Comparison of ENCODE assay signal across 30 cellular contexts in the genomic region with DNA sequence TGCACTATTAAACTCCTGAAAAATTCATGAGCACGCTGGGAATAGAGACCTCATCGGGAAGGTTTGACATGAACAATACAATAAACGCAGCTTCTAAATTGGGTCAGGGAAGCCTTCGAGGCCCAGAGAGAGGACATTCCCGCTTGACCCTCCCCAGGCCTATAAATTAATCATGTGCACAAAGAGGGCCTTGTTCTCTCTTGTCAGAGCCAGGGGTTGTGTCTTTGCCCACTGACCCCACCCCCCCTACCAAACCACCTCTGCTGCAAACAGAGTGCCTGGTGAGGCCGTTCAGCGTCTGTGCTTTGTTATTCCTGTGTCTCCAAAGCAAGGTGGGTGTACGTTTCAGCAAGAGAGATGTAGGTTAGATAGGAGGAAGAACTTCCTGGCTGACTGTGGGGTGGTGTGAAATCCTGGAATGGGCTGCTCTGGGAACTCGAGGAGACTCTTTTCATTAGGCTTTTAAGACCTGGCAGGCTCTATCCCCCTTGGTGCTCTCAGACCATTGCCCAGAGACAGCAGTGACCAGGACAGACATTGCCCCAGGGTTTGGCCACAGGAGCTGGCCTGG. TPM values are rescaled to one million over a fixed set of nuclear protein-coding genes. Genes with fewer than 3 reads are reported as not detected.
DNase-seq lines count a peak whose midpoint lies in the region; ATAC-seq, FAIRE-seq and TF ChIP-seq lines count a peak whose summit lies in the region.
"Had no signal": no experiment of that assay in that cellular context is flagged by ENCODE, and none has a peak within 500 bp of the region (broad histone marks: within the 10 kb centered on the region; RNA-seq: fewer than 3 reads in every experiment).

No MANE protein-coding gene starts in this region.

- H3K4me3 ChIP-seq in SK-N-SH (ENCODE audit: low read depth in 2 of 2, low read length in 1 of 2) = no peak overlapping the region
- H3K4me3 ChIP-seq in bronchial epithelial cell (ENCODE audit: low read depth, low read length) = no peak overlapping the region
- H3K4me3 ChIP-seq in muscle layer of colon (ENCODE audit: low read depth in 1 of 2, low read length in 2 of 2) = no peak overlapping the region
- H3K4me3 ChIP-seq: gastrocnemius medialis, transverse colon had no signal

- no peaks in the 10 kb centered on the region for H4K20me1 ChIP-seq in SK-N-SH (ENCODE audit: insufficient read depth)

- H3K9me2 ChIP-seq in SK-N-SH = no peaks in the 10 kb centered on the region

- H3K4me2 ChIP-seq in SK-N-SH = no peak overlapping the region

- no peak for TF ChIP-seq EP300 in SK-N-SH (IDR thresholded peaks at IDR 0.05; ENCODE audit: borderline replicate concordance in 1 of 2, low read depth in 1 of 2, low read length in 1 of 2)

- H3K27me3 ChIP-seq in SK-N-SH (ENCODE audit: insufficient read depth) = no peaks in the 10 kb centered on the region
- H3K27me3 ChIP-seq in bronchial epithelial cell (ENCODE audit: control insufficient read depth, insufficient read depth, low read length) = no peaks in the 10 kb centered on the region
- no peaks in the 10 kb centered on the region for H3K27me3 ChIP-seq in muscle layer of colon (ENCODE audit: control insufficient read depth in 1 of 2, insufficient read depth in 2 of 2, low read length in 2 of 2)
- H3K27me3 ChIP-seq: gastrocnemius medialis, transverse colon had no signal

- no peak overlapping the region for H2AFZ ChIP-seq in SK-N-SH (ENCODE audit: low read depth)

- DNase-seq in SK-N-SH (peak; percentile 47), bronchial epithelial cell (ENCODE audit: low read depth) (no peak), SKM-1 (lab: John Stamatoyannopoulos, UW; ENCODE audit: unreplicated experiment) (no peak), NCI-H446 (lab: John Stamatoyannopoulos, UW) (no peak)
- no peak for DNase-seq in stimulated activated effector memory CD8-positive, alpha-beta T cell treated with anti-CD3 and anti-CD28 coated beads, Interleukin-12 subunit alpha, Interleukin-12 subunit beta, amount 100 ng/mL, for 72 hours (ENCODE audit: low spot score in 2 of 2)
- DNase-seq: activated B cell treated with CpG ODN at 0.5 μM for 24 hours; activated gamma-delta T cell treated with Interleukin-2 at 50 U/mL for 16 hours; activated naive CD8-positive, alpha-beta T cell treated with anti-CD3 and anti-CD28 coated beads, Interleukin-2, amount 50 U/mL, for 24 hours; activated T-cell treated with anti-CD3 and anti-CD28 coated beads, Interleukin-2, amount 50 U/mL, for 48 hours; cerebellar nuclear complex; dermis blood vessel endothelial cell; DMS79; gastrocnemius medialis; left cardiac atrium; NCI-H146; NCI-H2107; NCI-H446 treated with DMSO at 0.1 percent for 48 hours; NCI-H774; nucleus accumbens; transverse colon had no signal

- CTCF ChIA-PET in SK-N-SH (lab: Yijun Ruan, JAX) = interaction anchor here (1.0 to 18.2 kb wide), 12 partner anchors 12 to 466 kb away, joined by 3 to 194 read pairs (median 5); no protein-coding TSS in a partner anchor

- peak overlapping the region; percentile 55 for H3K27ac Mint-ChIP-seq in stimulated activated effector memory CD8-positive, alpha-beta T cell treated with anti-CD3 and anti-CD28 coated beads, Interleukin-12 subunit alpha, Interleukin-12 subunit beta, amount 100 ng/mL, for 72 hours
- H3K27ac Mint-ChIP-seq: activated B cell treated with CpG ODN at 0.5 μM for 24 hours; activated naive CD8-positive, alpha-beta T cell treated with anti-CD3 and anti-CD28 coated beads, Interleukin-2, amount 50 U/mL, for 24 hours; memory B cell; stimulated activated memory B cell treated with anti-CD40 and anti-IgM and Interleukin-4, amounts not matched to agents 10 μg/mL and 1 μg/mL and 100 μg/mL, for 72 hours; T-helper 1 cell treated with Interleukin-12 subunit alpha and Interleukin-12 subunit beta and Interleukin-4 antibody, amounts not matched to agents 30 μg/mL and 1 μg/mL, for 36 hours had no signal

- H3K79me2 ChIP-seq in SK-N-SH (ENCODE audit: insufficient read depth) = no peaks in the 10 kb centered on the region

- H3K9me3 Mint-ChIP-seq in stimulated activated effector memory CD8-positive, alpha-beta T cell treated with anti-CD3 and anti-CD28 coated beads, Interleukin-12 subunit alpha, Interleukin-12 subunit beta, amount 100 ng/mL, for 72 hours = no peaks in the 10 kb centered on the region
- H3K9me3 Mint-ChIP-seq: activated B cell treated with CpG ODN at 0.5 μM for 24 hours; activated naive CD8-positive, alpha-beta T cell treated with anti-CD3 and anti-CD28 coated beads, Interleukin-2, amount 50 U/mL, for 24 hours; stimulated activated memory B cell treated with anti-CD40 and anti-IgM and Interleukin-4, amounts not matched to agents 10 μg/mL and 1 μg/mL and 100 μg/mL, for 72 hours; T-helper 1 cell treated with Interleukin-12 subunit alpha and Interleukin-12 subunit beta and Interleukin-4 antibody, amounts not matched to agents 30 μg/mL and 1 μg/mL, for 36 hours had no signal

- no peaks in the 10 kb centered on the region for H3K36me3 Mint-ChIP-seq in stimulated activated effector memory CD8-positive, alpha-beta T cell treated with anti-CD3 and anti-CD28 coated beads, Interleukin-12 subunit alpha, Interleukin-12 subunit beta, amount 100 ng/mL, for 72 hours
- H3K36me3 Mint-ChIP-seq: memory B cell; stimulated activated memory B cell treated with anti-CD40 and anti-IgM and Interleukin-4, amounts not matched to agents 10 μg/mL and 1 μg/mL and 100 μg/mL, for 72 hours had no signal

- ATAC-seq in SK-N-SH treated with all-trans-retinoic acid at 6 μM for 48 hours (no peak), GM21390 (IDR thresholded peaks at IDR 0.05; ENCODE audit: unreplicated experiment) (no peak)
- ATAC-seq in stimulated activated effector memory CD8-positive, alpha-beta T cell treated with anti-CD3 and anti-CD28 coated beads, Interleukin-12 subunit alpha, Interleukin-12 subunit beta, amount 100 ng/mL, for 72 hours = no peak
- ATAC-seq: activated naive CD8-positive, alpha-beta T cell treated with anti-CD3 and anti-CD28 coated beads, Interleukin-2, amount 50 U/mL, for 24 hours; gastrocnemius medialis; left cardiac atrium; stimulated activated memory B cell treated with anti-CD40 and anti-IgM and Interleukin-4, amounts not matched to agents 10 μg/mL and 1 μg/mL and 100 μg/mL, for 72 hours had no signal

- H3K36me3 ChIP-seq in SK-N-SH (replicated peaks in 1 of 2; ENCODE audit: control insufficient read depth in 1 of 2, insufficient read depth in 2 of 2, low read length in 1 of 2) (no peaks in the 10 kb centered on the region), bronchial epithelial cell (ENCODE audit: control insufficient read depth, insufficient read depth, low read length) (no peaks in the 10 kb centered on the region), muscle layer of colon (ENCODE audit: insufficient read depth, low read length) (no peaks in the 10 kb centered on the region)
- H3K36me3 ChIP-seq: gastrocnemius medialis, transverse colon had no signal

- no peak for TF ChIP-seq RAD21 in SK-N-SH (IDR thresholded peaks at IDR 0.05; ENCODE audit: low read length)

- H3K9me3 ChIP-seq in SK-N-SH (no peaks in the 10 kb centered on the region), muscle layer of colon (ENCODE audit: low read length) (no peaks in the 10 kb centered on the region)
- H3K9me3 ChIP-seq: gastrocnemius medialis, transverse colon had no signal

- H3K4me1 ChIP-seq in SK-N-SH (ENCODE audit: control insufficient read depth in 1 of 2, insufficient read depth in 2 of 2, low read depth in 1 of 2, low read length in 1 of 2) (peaks cover 8 to 46% of the 10 kb centered on the region in 2 experiments; a peak in 3 of 4 replicates), muscle layer of colon (ENCODE audit: insufficient read depth, low read length) (peaks cover 64% of the 10 kb centered on the region)

- H3K4me3 Mint-ChIP-seq in stimulated activated effector memory CD8-positive, alpha-beta T cell treated with anti-CD3 and anti-CD28 coated beads, Interleukin-12 subunit alpha, Interleukin-12 subunit beta, amount 100 ng/mL, for 72 hours = no peak overlapping the region
- H3K4me3 Mint-ChIP-seq: activated B cell treated with CpG ODN at 0.5 μM for 24 hours; activated naive CD8-positive, alpha-beta T cell treated with anti-CD3 and anti-CD28 coated beads, Interleukin-2, amount 50 U/mL, for 24 hours; memory B cell; stimulated activated memory B cell treated with anti-CD40 and anti-IgM and Interleukin-4, amounts not matched to agents 10 μg/mL and 1 μg/mL and 100 μg/mL, for 72 hours; T-helper 1 cell treated with Interleukin-12 subunit alpha and Interleukin-12 subunit beta and Interleukin-4 antibody, amounts not matched to agents 30 μg/mL and 1 μg/mL, for 36 hours had no signal

- FAIRE-seq in bronchial epithelial cell (lab: Jason Lieb, UNC) = peak; percentile 58
- FAIRE-seq: astrocyte, G401.6 had no signal

- peaks cover 11% of the 10 kb centered on the region for H3K4me1 Mint-ChIP-seq in stimulated activated effector memory CD8-positive, alpha-beta T cell treated with anti-CD3 and anti-CD28 coated beads, Interleukin-12 subunit alpha, Interleukin-12 subunit beta, amount 100 ng/mL, for 72 hours

- H3K27ac ChIP-seq in SK-N-SH (ENCODE audit: low read depth in 2 of 2, low read length in 1 of 2) (no peak overlapping the region), muscle layer of colon (ENCODE audit: low read depth, low read length) (peak overlapping the region; percentile 41)
- H3K27ac ChIP-seq: 22Rv1, C4-2B had no signal

- POLR2A ChIA-PET in SK-N-SH (lab: Yijun Ruan, JAX) = no interaction called here

- no peak overlapping the region for H3K9ac ChIP-seq in SK-N-SH
- no peak overlapping the region for H3K9ac ChIP-seq in muscle layer of colon (ENCODE audit: low read length)

- TF ChIP-seq CTCF in SK-N-SH (IDR thresholded peaks at IDR 0.05) = no peak
- no peak for TF ChIP-seq CTCF in bronchial epithelial cell (IDR thresholded peaks at IDR 0.05; ENCODE audit: insufficient read depth, low read length, severe bottlenecking)

- WGBS in SK-N-SH (ENCODE audit: low lambda C conversion rate) = 63% methylated on average over 9 of the region's 9 CpGs

- H3F3A ChIP-seq in SK-N-SH (replicated peaks; ENCODE audit: insufficient read depth) = no peaks in the 10 kb centered on the region

TF ChIP-seq in SK-N-SH, 30 proteins besides CTCF, POLR2A, EP300 and RAD21 (continues in another document):
- TF ChIP-seq TCF12 (IDR thresholded peaks at IDR 0.05) = no peak
- TF ChIP-seq GATA2 (CRISPR knock-in tag; IDR thresholded peaks at IDR 0.05) = no peak

TF ChIP-seq in SK-N-SH treated with all-trans-retinoic acid at 6 μM for 48 hours, 23 proteins besides CTCF, POLR2A, EP300 and RAD21 (continues in another document):
- TF ChIP-seq ZFP3 (CRISPR knock-in tag; IDR thresholded peaks at IDR 0.05) = no peak
- no peak for TF ChIP-seq ZNF70 (CRISPR knock-in tag; IDR thresholded peaks at IDR 0.05)
- TF ChIP-seq PPARA (CRISPR knock-in tag; IDR thresholded peaks at IDR 0.05; ENCODE audit: borderline replicate concordance) = no peak

RNA-seq across cellular contexts. Expression of a gene that starts 18.2 kb away (rescaled TPM):
- polyA plus RNA-seq in SK-N-SH (2012; rRNA removed) = 21.4 and 25.4 TPM in 2 replicates
- polyA plus RNA-seq in SK-N-SH (2012; cell fraction: cytosol; rRNA removed) = 9.4 and 15.4 TPM in 2 replicates
- polyA plus RNA-seq in SK-N-SH (2012; cell fraction: nucleus; rRNA removed) = 30.4 and 34.4 TPM in 2 replicates
- total RNA-seq in bronchial epithelial cell = 8.4 TPM in 2 replicates
